Comparison of ENCODE assay signal across 14 cellular contexts in the genomic region with DNA sequence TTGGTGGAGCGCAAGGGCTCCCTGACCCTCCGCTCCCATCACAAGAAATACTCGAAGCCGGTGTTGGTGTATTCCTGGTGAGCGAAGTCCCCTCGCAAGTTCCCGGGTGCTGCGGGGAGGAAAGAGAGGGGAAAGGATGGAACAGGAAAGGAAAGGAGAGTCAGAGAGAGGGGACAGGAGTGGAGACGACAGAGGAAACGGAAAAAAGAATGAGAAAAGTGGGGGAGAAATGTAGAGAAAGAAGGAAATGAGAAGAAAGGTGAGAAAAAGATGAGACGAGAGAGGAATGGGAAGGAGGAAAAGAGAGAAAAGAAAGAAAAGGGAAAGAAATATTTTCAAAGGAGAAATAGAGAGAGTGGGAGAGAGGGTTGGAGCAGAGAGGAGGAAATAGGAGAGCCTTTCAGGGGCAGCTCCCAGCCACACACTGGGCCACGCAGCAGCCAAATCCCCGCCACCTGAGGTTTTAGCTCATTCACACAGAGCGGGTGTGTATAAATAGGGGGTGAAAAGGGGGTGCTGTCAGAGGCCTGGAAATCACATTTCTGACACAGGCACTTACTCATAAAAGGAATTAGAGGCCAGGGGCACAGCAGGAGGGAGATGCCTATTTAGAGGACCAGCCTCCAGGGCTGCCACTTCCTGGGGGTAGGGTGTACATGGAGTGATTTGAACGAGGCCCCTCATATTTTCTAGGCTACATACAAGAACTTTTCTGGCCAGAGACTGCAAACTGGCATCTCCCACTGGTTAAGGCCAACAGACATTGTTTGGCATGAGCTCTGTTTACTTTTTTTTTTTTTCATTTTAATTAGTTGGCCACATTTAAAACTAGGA. TPM values are rescaled to one million over a fixed set of nuclear protein-coding genes. Genes with fewer than 3 reads are reported as not detected.
A peak's percentile ranks its signal among the peaks of the same experiment; 100 is the strongest.
DNase-seq lines count a peak whose midpoint lies in the region; ATAC-seq and TF ChIP-seq lines count a peak whose summit lies in the region.
"Had no signal": no experiment of that assay in that cellular context is flagged by ENCODE, and none has a peak within 500 bp of the region (broad histone marks: within the 10 kb centered on the region; RNA-seq: fewer than 3 reads in every experiment).

No MANE protein-coding gene starts in this region.

- no peaks in the 10 kb centered on the region for H3K36me3 ChIP-seq in hepatocyte (replicated peaks; ENCODE audit: insufficient read depth, low read depth)
- H3K36me3 ChIP-seq in psoas muscle (ENCODE audit: insufficient read depth in 1 of 2, low read depth in 1 of 2) = no peaks in the 10 kb centered on the region
- H3K36me3 ChIP-seq: MG63, SJSA1, spleen had no signal

- H3K36me3 Mint-ChIP-seq in activated CD4-positive, alpha-beta T cell treated with anti-CD3 and anti-CD28 coated beads for 36 hours (ENCODE audit: low read depth) = no peaks in the 10 kb centered on the region
- H3K36me3 Mint-ChIP-seq in activated CD8-positive, alpha-beta T cell treated with anti-CD3 and anti-CD28 coated beads, Interleukin-2, amount 10 ng/mL, durations not matched to agents 7 days and 5 days (ENCODE audit: low read depth) = peaks cover 6% of the 10 kb centered on the region

- H3K4me3 ChIP-seq in hepatocyte (peak overlapping the region; percentile 11), psoas muscle (peak overlapping the region; percentile 26)
- H3K4me3 ChIP-seq: MG63, SJSA1 had no signal

- 25% methylated on average over 13 of the region's 15 CpGs for WGBS in hepatocyte (ENCODE audit: low lambda C conversion rate, missing lambda C conversion rate)
- 24 to 27% (median 26%) methylated on average over 15 of the region's 15 CpGs for WGBS in psoas muscle, 3 donors

- no peaks in the 10 kb centered on the region for H4K20me1 ChIP-seq in hepatocyte (ENCODE audit: insufficient read depth, poor library complexity, severe bottlenecking)

- ATAC-seq in activated CD4-positive, alpha-beta T cell treated with anti-CD3 and anti-CD28 coated beads for 36 hours = no peak
- ATAC-seq in activated CD8-positive, alpha-beta T cell treated with anti-CD3 and anti-CD28 coated beads, Interleukin-2, amount 10 ng/mL, durations not matched to agents 7 days and 5 days = no peak
- ATAC-seq in psoas muscle (no peak), HG03520 (IDR thresholded peaks at IDR 0.05; ENCODE audit: unreplicated experiment) (no peak), HG03565 (IDR thresholded peaks at IDR 0.05; ENCODE audit: unreplicated experiment) (no peak), HG03432 (IDR thresholded peaks at IDR 0.05; ENCODE audit: unreplicated experiment) (no peak)

- no peaks in the 10 kb centered on the region for H3K9me2 ChIP-seq in hepatocyte (replicated peaks; ENCODE audit: insufficient read depth)

- H3K27ac Mint-ChIP-seq in activated CD4-positive, alpha-beta T cell treated with anti-CD3 and anti-CD28 coated beads for 36 hours = no peak overlapping the region
- H3K27ac Mint-ChIP-seq in activated CD8-positive, alpha-beta T cell treated with anti-CD3 and anti-CD28 coated beads, Interleukin-2, amount 10 ng/mL, durations not matched to agents 7 days and 5 days = no peak overlapping the region

- CTCF ChIA-PET in activated CD4-positive, alpha-beta T cell treated with anti-CD3 and anti-CD28 coated beads for 36 hours (lab: Charles Lee) = interaction anchor here (0.9 kb wide), 1 partner anchor 84 kb away, joined by 3 read pairs; no protein-coding TSS in a partner anchor
- CTCF ChIA-PET in activated CD8-positive, alpha-beta T cell treated with anti-CD3 and anti-CD28 coated beads, Interleukin-2, amount 10 ng/mL, durations not matched to agents 7 days and 5 days (lab: Charles Lee) = interaction anchor here (1.4 to 1.5 kb wide), 2 partner anchors 12 to 69 kb away, joined by 3 to 6 read pairs; no protein-coding TSS in a partner anchor

- TF ChIP-seq CTCF in hepatocyte (IDR thresholded peaks at IDR 0.05; ENCODE audit: poor library complexity) (no peak), psoas muscle (IDR thresholded peaks at IDR 0.05) (no peak)

- intact Hi-C loops in activated CD4-positive, alpha-beta T cell treated with anti-CD3 and anti-CD28 coated beads for 36 hours (cut with DNase I, micrococcal nuclease) = loop anchor here in 1 of 2 experiments (1.0 to 10.0 kb wide), 4 partner anchors 14 to 646 kb away; a partner anchor contains a TSS
- intact Hi-C loops in psoas muscle (cut with DNase I) = loop anchor here in 1 of 2 donors (10.0 kb wide), 1 partner anchor 54 kb away; no protein-coding TSS in a partner anchor

- H3K4me3 Mint-ChIP-seq in activated CD4-positive, alpha-beta T cell treated with anti-CD3 and anti-CD28 coated beads for 36 hours = peak overlapping the region; percentile 63
- peak overlapping the region; percentile 69 for H3K4me3 Mint-ChIP-seq in activated CD8-positive, alpha-beta T cell treated with anti-CD3 and anti-CD28 coated beads, Interleukin-2, amount 10 ng/mL, durations not matched to agents 7 days and 5 days

- H3K27me3 ChIP-seq in hepatocyte (peaks cover 16% of the 10 kb centered on the region), psoas muscle (ENCODE audit: insufficient read depth in 3 of 3, low read length in 2 of 3) (peaks cover 0 to 10% (median 6%) of the 10 kb centered on the region in 3 donors)
- H3K27me3 ChIP-seq: MG63, SJSA1 had no signal

- H2AFZ ChIP-seq in hepatocyte = peak overlapping the region; percentile 43

- peaks cover 11% of the 10 kb centered on the region for H3K9me3 Mint-ChIP-seq in activated CD4-positive, alpha-beta T cell treated with anti-CD3 and anti-CD28 coated beads for 36 hours (ENCODE audit: low read depth)
- no peaks in the 10 kb centered on the region for H3K9me3 Mint-ChIP-seq in activated CD8-positive, alpha-beta T cell treated with anti-CD3 and anti-CD28 coated beads, Interleukin-2, amount 10 ng/mL, durations not matched to agents 7 days and 5 days (ENCODE audit: insufficient read depth)

- H3K27ac ChIP-seq in hepatocyte (no peak overlapping the region), psoas muscle (no peak overlapping the region)
- H3K27ac ChIP-seq: 22Rv1, SJSA1, spleen had no signal

- DNase-seq in activated CD4-positive, alpha-beta T cell treated with anti-CD3 and anti-CD28 coated beads for 36 hours = no peak
- no peak for DNase-seq in activated CD4-positive, alpha-beta T cell treated with anti-CD3 and anti-CD28 coated beads, Interleukin-2, amount 50 U/mL, for 4 hours
- DNase-seq in activated CD8-positive, alpha-beta T cell treated with anti-CD3 and anti-CD28 coated beads, Interleukin-2, amount 10 ng/mL, durations not matched to agents 7 days and 5 days = no peak
- DNase-seq in hepatocyte (ENCODE audit: low spot score) (no peak), psoas muscle (no peak)
- DNase-seq: MG63, spleen had no signal

- H3K4me1 ChIP-seq in hepatocyte (ENCODE audit: insufficient read depth) (no peaks in the 10 kb centered on the region), psoas muscle (no peaks in the 10 kb centered on the region)

- H3K4me1 Mint-ChIP-seq in activated CD4-positive, alpha-beta T cell treated with anti-CD3 and anti-CD28 coated beads for 36 hours = peaks cover 32% of the 10 kb centered on the region
- peaks cover 57% of the 10 kb centered on the region for H3K4me1 Mint-ChIP-seq in activated CD8-positive, alpha-beta T cell treated with anti-CD3 and anti-CD28 coated beads, Interleukin-2, amount 10 ng/mL, durations not matched to agents 7 days and 5 days (ENCODE audit: low read depth)

- H3K27me3 Mint-ChIP-seq in activated CD4-positive, alpha-beta T cell treated with anti-CD3 and anti-CD28 coated beads for 36 hours = peaks cover 26% of the 10 kb centered on the region
- peaks cover 2% of the 10 kb centered on the region for H3K27me3 Mint-ChIP-seq in activated CD8-positive, alpha-beta T cell treated with anti-CD3 and anti-CD28 coated beads, Interleukin-2, amount 10 ng/mL, durations not matched to agents 7 days and 5 days (ENCODE audit: low read depth)

- POLR2A ChIA-PET in activated CD4-positive, alpha-beta T cell treated with anti-CD3 and anti-CD28 coated beads for 36 hours (lab: Charles Lee) = no interaction called here
- POLR2A ChIA-PET in activated CD8-positive, alpha-beta T cell treated with anti-CD3 and anti-CD28 coated beads, Interleukin-2, amount 10 ng/mL, durations not matched to agents 7 days and 5 days (lab: Charles Lee) = no interaction called here

- peak overlapping the region; percentile 81 for H3K4me2 ChIP-seq in hepatocyte

- H3K79me2 ChIP-seq in hepatocyte = no peaks in the 10 kb centered on the region

- H3K9me3 ChIP-seq in hepatocyte (ENCODE audit: low read depth) (no peaks in the 10 kb centered on the region), psoas muscle (no peaks in the 10 kb centered on the region)
- H3K9me3 ChIP-seq: MG63, SJSA1, spleen had no signal

RNA-seq across cellular contexts. Expression of a gene that starts 0.6 kb away (rescaled TPM):
- not detected for total RNA-seq in activated CD4-positive, alpha-beta T cell treated with anti-CD3 and anti-CD28 coated beads for 36 hours
- total RNA-seq in activated CD8-positive, alpha-beta T cell treated with anti-CD3 and anti-CD28 coated beads, Interleukin-2, amount 10 ng/mL, durations not matched to agents 7 days and 5 days = under 1 TPM; 0.42 to 0.47 TPM
- total RNA-seq in hepatocyte = 3.1 TPM in 1 of 2 replicates, not detected in the other
- 0.30 and 0.62 TPM in 2 replicates for polyA plus RNA-seq in hepatocyte
- total RNA-seq in psoas muscle = 1 to 10 TPM in 1 of 4 donors, not detected in 3; 1.8 TPM
- polyA plus RNA-seq in psoas muscle = under 1 TPM in 1 of 3 donors, not detected in 2; 0.53 TPM
- total RNA-seq: lung microvascular endothelial cell, NCI-H460, SJSA1, spleen had no signal
- polyA plus RNA-seq: spleen had no signal
